ENCODE assay signal across 10 cellular contexts in the genomic region with DNA sequence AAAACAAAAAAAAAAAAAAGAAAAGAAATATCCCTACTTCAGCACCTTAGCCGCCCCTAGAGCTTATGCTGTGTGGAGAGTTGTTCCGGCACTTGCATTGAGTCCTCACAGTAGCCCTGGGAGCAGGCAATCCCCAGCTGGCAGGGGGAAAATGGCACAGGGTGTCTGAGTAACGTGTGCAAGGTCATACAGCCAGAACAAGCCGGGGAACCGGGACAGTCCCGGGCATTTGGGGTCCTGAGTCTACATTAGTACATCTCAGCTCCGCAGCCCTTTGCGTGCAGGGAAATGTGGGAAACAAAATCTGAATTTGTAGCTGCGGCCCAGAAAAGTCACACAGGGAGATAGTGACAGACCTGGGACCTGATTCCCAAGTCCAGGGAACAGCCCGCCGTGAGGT. TPM values are rescaled to one million over a fixed set of nuclear protein-coding genes. Genes with fewer than 3 reads are reported as not detected.
DNase-seq lines count a peak whose midpoint lies in the region; ATAC-seq, FAIRE-seq and TF ChIP-seq lines count a peak whose summit lies in the region.
"Had no signal": no experiment of that assay in that cellular context is flagged by ENCODE, and none has a peak within 500 bp of the region (broad histone marks: within the 10 kb centered on the region; RNA-seq: fewer than 3 reads in every experiment).

No MANE protein-coding gene starts in this region.

- no peak for FAIRE-seq in frontal cortex (lab: Jason Lieb, UNC)
- FAIRE-seq: TTC549 had no signal

- H3K36me3 ChIP-seq in adrenal gland (replicated peaks in 1 of 2) (peaks cover 0 to 39% of the 10 kb centered on the region in 2 donors), mucosa of rectum (ENCODE audit: control insufficient read depth in 2 of 2, insufficient read depth in 2 of 2, low read length in 2 of 2) (peaks cover 21 to 31% of the 10 kb centered on the region in 2 donors), upper lobe of right lung (peaks cover 41% of the 10 kb centered on the region)

- H3K4me3 Mint-ChIP-seq in activated naive CD8-positive, alpha-beta T cell: peak overlapping the region; percentile 17
- no peak overlapping the region for H3K4me3 Mint-ChIP-seq in activated naive CD8-positive, alpha-beta T cell treated with anti-CD3 and anti-CD28 coated beads, Interleukin-2, amount 50 U/mL, for 24 hours

- DNase-seq in activated naive CD8-positive, alpha-beta T cell treated with anti-CD3 and anti-CD28 coated beads, Interleukin-2, amount 50 U/mL, for 24 hours: no peak
- DNase-seq in adrenal gland (peak; percentile 68 to 81 (median 75)), upper lobe of right lung (no peak), NCI-H2196 (lab: John Stamatoyannopoulos, UW; ENCODE audit: unreplicated experiment) (no peak), frontal cortex (ENCODE audit: low spot score in 2 of 2) (no peak)
- DNase-seq: midbrain had no signal

- peaks cover 27% of the 10 kb centered on the region for H3K4me1 Mint-ChIP-seq in activated naive CD8-positive, alpha-beta T cell (ENCODE audit: low read depth)
- peaks cover 33% of the 10 kb centered on the region for H3K4me1 Mint-ChIP-seq in activated naive CD8-positive, alpha-beta T cell treated with anti-CD3 and anti-CD28 coated beads, Interleukin-2, amount 50 U/mL, for 24 hours

- H3K4me1 ChIP-seq in adrenal gland (replicated peaks in 1 of 2) (peaks cover 36 to 40% of the 10 kb centered on the region in 2 donors), mucosa of rectum (ENCODE audit: control insufficient read depth in 2 of 2, insufficient read depth in 2 of 2, low read length in 2 of 2) (peaks cover 24% of the 10 kb centered on the region in 2 donors), upper lobe of right lung (peaks cover 17% of the 10 kb centered on the region)

- no peaks in the 10 kb centered on the region for H3K9me3 ChIP-seq in adrenal gland (replicated peaks in 1 of 3)
- no peaks in the 10 kb centered on the region for H3K9me3 ChIP-seq in mucosa of rectum (ENCODE audit: control insufficient read depth in 2 of 2, low read length in 2 of 2)
- H3K9me3 ChIP-seq in upper lobe of right lung: no peaks in the 10 kb centered on the region

- intact Hi-C loops in adrenal gland (cut with DNase I) (loop anchor here in 1 of 2 donors (10.0 kb wide), 1 partner anchor 152 kb away; the partner anchor contains the start of gene SYNGAP1), upper lobe of right lung (cut with DNase I) (no loop called here)

- WGBS in adrenal gland, 4 donors: 38 to 67% (median 46%) methylated on average over 5 to 11 of the region's 11 CpGs

- H3K27me3 ChIP-seq in adrenal gland: no peaks in the 10 kb centered on the region
- H3K27me3 ChIP-seq in mucosa of rectum (ENCODE audit: control insufficient read depth in 2 of 2, insufficient read depth in 2 of 2, low read length in 2 of 2): no peaks in the 10 kb centered on the region
- no peaks in the 10 kb centered on the region for H3K27me3 ChIP-seq in upper lobe of right lung

- H3K9me3 Mint-ChIP-seq in activated naive CD8-positive, alpha-beta T cell (ENCODE audit: low read depth): no peaks in the 10 kb centered on the region
- H3K9me3 Mint-ChIP-seq in activated naive CD8-positive, alpha-beta T cell treated with anti-CD3 and anti-CD28 coated beads, Interleukin-2, amount 50 U/mL, for 24 hours: no peaks in the 10 kb centered on the region

- TF ChIP-seq CTCF in adrenal gland (IDR thresholded peaks at IDR 0.05) (no peak), upper lobe of right lung (IDR thresholded peaks at IDR 0.05) (no peak)

- no peak for TF ChIP-seq POLR2A in adrenal gland (IDR thresholded peaks at IDR 0.05)

- H3K27me3 Mint-ChIP-seq in activated naive CD8-positive, alpha-beta T cell: no peaks in the 10 kb centered on the region
- no peaks in the 10 kb centered on the region for H3K27me3 Mint-ChIP-seq in activated naive CD8-positive, alpha-beta T cell treated with anti-CD3 and anti-CD28 coated beads, Interleukin-2, amount 50 U/mL, for 24 hours

- peaks cover 2% of the 10 kb centered on the region for H3K36me3 Mint-ChIP-seq in activated naive CD8-positive, alpha-beta T cell
- peaks cover 33% of the 10 kb centered on the region for H3K36me3 Mint-ChIP-seq in activated naive CD8-positive, alpha-beta T cell treated with anti-CD3 and anti-CD28 coated beads, Interleukin-2, amount 50 U/mL, for 24 hours (ENCODE audit: low read depth)

- ATAC-seq in activated naive CD8-positive, alpha-beta T cell treated with anti-CD3 and anti-CD28 coated beads, Interleukin-2, amount 50 U/mL, for 24 hours: no peak
- no peak for ATAC-seq in upper lobe of right lung
- ATAC-seq in GM21786 (IDR thresholded peaks at IDR 0.05; ENCODE audit: unreplicated experiment): no peak

- H3K27ac ChIP-seq in adrenal gland (peak overlapping the region; percentile 85 to 95 (median 94)), mucosa of rectum (ENCODE audit: low read depth in 2 of 2, low read length in 2 of 2) (peak overlapping the region; percentile 95 to 96), upper lobe of right lung (peak overlapping the region; percentile 68)

- H3K4me3 ChIP-seq in adrenal gland: peak overlapping the region in 2 of 4 donors; percentile 11 to 36
- H3K4me3 ChIP-seq in mucosa of rectum (ENCODE audit: low read length in 2 of 2): peak overlapping the region; percentile 39 to 57
- no peak overlapping the region for H3K4me3 ChIP-seq in upper lobe of right lung

- H3K9ac ChIP-seq in mucosa of rectum (ENCODE audit: low read depth in 1 of 2, low read length in 2 of 2): peak overlapping the region; percentile 34 to 97

- peak overlapping the region; percentile 80 for H3K27ac Mint-ChIP-seq in activated naive CD8-positive, alpha-beta T cell
- H3K27ac Mint-ChIP-seq in activated naive CD8-positive, alpha-beta T cell treated with anti-CD3 and anti-CD28 coated beads, Interleukin-2, amount 50 U/mL, for 24 hours: no peak overlapping the region

RNA-seq across cellular contexts. Expression of gene BAK1, which starts 3.4 kb away (rescaled TPM):
- total RNA-seq in adrenal gland: 10 to 100 TPM in 7 of 8 donors, 1 to 10 TPM in 1; 9.7 to 51.9 (median 27.6) TPM
- 10 to 100 TPM; 17.3 to 33.5 (median 17.6) TPM for polyA plus RNA-seq in adrenal gland
- 19.1 TPM for total RNA-seq in upper lobe of right lung
- total RNA-seq in frontal cortex: 2.9 TPM

RNA-seq across cellular contexts. Expression of gene ITPR3, which starts 44.5 kb away (rescaled TPM):
- 10 to 100 TPM in 7 of 8 donors, 1 to 10 TPM in 1; 8.6 to 38.1 (median 29.2) TPM for total RNA-seq in adrenal gland
- polyA plus RNA-seq in adrenal gland: 10 to 100 TPM in 2 of 3 donors, 1 to 10 TPM in 1; 3.0 to 21.6 (median 14.2) TPM
- 111 TPM for total RNA-seq in upper lobe of right lung
- 1.2 TPM for total RNA-seq in frontal cortex

Comparison
In these comparisons a context has a peak if more than half of its experiments do, and no peak if none do; other contexts are left out.
1. DNase-seq: peak in adrenal gland (7 of 7); none in activated naive CD8-positive, alpha-beta T cell treated with anti-CD3 and anti-CD28 coated beads, Interleukin-2, amount 50 U/mL, for 24 hours (single experiment), upper lobe of right lung (single experiment), NCI-H2196 (single experiment) and frontal cortex (0 of 2).
2. Peak in every context shown above with its lines, with median percentiles within 50 percentile points of each other: H3K27ac ChIP-seq.